Comparison of ENCODE assay signal across 7 cellular contexts in the genomic region with DNA sequence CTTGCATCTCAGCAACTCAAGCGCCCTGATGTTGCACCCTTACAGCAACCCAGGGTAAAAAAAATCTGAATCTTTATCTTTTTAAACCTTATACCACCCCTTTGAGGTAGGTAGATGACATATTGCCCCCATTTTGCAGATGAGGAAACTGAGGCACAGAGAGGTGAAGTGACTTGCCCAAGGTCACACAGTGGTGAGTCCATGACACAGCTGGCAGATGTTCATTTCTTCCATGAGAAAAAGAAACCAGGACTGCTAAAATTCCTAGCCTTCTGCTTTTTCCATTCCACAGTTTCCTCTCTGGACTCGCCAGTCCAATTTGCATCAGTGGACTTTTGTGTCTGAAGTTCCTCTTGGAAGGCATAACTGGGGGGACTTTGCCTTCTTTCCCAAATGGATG.
"Had no signal": no experiment of that assay in that cellular context is flagged by ENCODE, and none has a peak within 500 bp of the region (broad histone marks: within the 10 kb centered on the region; RNA-seq: fewer than 3 reads in every experiment).

No MANE protein-coding gene starts in this region.

- DNase-seq: GDM1, GF-D8 had no signal

- ATAC-seq: GM12878 had no signal

- FAIRE-seq: G401.6, GM12878, GM12892, GM18507, GM19239 had no signal

- H3K4me3 ChIP-seq: GM12878 had no signal
